ENCODE assay signal across 1 cellular context in the genomic region with DNA sequence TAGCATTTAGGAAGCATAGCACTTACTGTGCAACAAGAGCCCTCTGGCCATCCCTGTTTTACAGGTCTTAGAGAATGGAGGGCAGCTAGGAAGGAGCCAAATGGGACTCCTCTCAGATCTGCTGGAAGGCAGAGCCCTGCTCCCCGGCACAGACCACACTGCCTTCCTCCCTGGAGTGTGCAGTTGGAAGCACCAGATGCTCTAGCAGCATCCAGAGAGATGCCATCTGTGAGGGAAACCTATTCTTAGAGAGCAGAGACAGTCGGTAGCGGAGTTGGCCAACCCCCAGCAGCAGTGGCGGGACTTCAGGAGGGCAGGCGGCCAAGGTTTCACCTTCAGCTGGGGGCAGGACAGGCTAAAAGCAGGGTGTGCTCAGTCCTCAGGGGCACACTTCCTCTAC.
A peak's percentile ranks its signal among the peaks of the same experiment; 100 is the strongest.
TF ChIP-seq lines count a peak whose summit lies in the region.

No MANE protein-coding gene starts in this region.

TF ChIP-seq in K562, 482 proteins besides CTCF, POLR2A, EP300 and RAD21:
- TF ChIP-seq MXI1 (IDR thresholded peaks at IDR 0.05; ENCODE audit: low read depth, low read length), result no peak
- TF ChIP-seq, protein P1, sequence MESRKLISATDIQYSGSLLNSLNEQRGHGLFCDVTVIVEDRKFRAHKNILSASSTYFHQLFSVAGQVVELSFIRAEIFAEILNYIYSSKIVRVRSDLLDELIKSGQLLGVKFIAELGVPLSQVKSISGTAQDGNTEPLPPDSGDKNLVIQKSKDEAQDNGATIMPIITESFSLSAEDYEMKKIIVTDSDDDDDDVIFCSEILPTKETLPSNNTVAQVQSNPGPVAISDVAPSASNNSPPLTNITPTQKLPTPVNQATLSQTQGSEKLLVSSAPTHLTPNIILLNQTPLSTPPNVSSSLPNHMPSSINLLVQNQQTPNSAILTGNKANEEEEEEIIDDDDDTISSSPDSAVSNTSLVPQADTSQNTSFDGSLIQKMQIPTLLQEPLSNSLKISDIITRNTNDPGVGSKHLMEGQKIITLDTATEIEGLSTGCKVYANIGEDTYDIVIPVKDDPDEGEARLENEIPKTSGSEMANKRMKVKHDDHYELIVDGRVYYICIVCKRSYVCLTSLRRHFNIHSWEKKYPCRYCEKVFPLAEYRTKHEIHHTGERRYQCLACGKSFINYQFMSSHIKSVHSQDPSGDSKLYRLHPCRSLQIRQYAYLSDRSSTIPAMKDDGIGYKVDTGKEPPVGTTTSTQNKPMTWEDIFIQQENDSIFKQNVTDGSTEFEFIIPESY (CRISPR knock-in tag; IDR thresholded peaks at IDR 0.05), result 0 out of 2 replicates have a peak, but pooled peaks have one; percentile 57
- no peak for TF ChIP-seq TCFL5 (CRISPR knock-in tag; conservative IDR thresholded peaks at IDR 0.05)
- TF ChIP-seq, protein P2, sequence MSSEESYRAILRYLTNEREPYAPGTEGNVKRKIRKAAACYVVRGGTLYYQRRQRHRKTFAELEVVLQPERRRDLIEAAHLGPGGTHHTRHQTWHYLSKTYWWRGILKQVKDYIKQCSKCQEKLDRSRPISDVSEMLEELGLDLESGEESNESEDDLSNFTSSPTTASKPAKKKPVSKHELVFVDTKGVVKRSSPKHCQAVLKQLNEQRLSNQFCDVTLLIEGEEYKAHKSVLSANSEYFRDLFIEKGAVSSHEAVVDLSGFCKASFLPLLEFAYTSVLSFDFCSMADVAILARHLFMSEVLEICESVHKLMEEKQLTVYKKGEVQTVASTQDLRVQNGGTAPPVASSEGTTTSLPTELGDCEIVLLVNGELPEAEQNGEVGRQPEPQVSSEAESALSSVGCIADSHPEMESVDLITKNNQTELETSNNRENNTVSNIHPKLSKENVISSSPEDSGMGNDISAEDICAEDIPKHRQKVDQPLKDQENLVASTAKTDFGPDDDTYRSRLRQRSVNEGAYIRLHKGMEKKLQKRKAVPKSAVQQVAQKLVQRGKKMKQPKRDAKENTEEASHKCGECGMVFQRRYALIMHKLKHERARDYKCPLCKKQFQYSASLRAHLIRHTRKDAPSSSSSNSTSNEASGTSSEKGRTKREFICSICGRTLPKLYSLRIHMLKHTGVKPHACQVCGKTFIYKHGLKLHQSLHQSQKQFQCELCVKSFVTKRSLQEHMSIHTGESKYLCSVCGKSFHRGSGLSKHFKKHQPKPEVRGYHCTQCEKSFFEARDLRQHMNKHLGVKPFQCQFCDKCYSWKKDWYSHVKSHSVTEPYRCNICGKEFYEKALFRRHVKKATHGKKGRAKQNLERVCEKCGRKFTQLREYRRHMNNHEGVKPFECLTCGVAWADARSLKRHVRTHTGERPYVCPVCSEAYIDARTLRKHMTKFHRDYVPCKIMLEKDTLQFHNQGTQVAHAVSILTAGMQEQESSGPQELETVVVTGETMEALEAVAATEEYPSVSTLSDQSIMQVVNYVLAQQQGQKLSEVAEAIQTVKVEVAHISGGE (CRISPR knock-in tag; IDR thresholded peaks at IDR 0.05), result no peak
- TF ChIP-seq, protein P3, sequence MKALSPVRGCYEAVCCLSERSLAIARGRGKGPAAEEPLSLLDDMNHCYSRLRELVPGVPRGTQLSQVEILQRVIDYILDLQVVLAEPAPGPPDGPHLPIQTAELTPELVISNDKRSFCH (CRISPR knock-in tag; IDR thresholded peaks at IDR 0.05), result no peak
- TF ChIP-seq, protein P3 (tag; IDR thresholded peaks at IDR 0.05), result no peak
- TF ChIP-seq BHLHE40 (IDR thresholded peaks at IDR 0.05; ENCODE audit: low read length), result no peak
- TF ChIP-seq SMARCA4 (IDR thresholded peaks at IDR 0.05), result no peak
- TF ChIP-seq, protein P4, sequence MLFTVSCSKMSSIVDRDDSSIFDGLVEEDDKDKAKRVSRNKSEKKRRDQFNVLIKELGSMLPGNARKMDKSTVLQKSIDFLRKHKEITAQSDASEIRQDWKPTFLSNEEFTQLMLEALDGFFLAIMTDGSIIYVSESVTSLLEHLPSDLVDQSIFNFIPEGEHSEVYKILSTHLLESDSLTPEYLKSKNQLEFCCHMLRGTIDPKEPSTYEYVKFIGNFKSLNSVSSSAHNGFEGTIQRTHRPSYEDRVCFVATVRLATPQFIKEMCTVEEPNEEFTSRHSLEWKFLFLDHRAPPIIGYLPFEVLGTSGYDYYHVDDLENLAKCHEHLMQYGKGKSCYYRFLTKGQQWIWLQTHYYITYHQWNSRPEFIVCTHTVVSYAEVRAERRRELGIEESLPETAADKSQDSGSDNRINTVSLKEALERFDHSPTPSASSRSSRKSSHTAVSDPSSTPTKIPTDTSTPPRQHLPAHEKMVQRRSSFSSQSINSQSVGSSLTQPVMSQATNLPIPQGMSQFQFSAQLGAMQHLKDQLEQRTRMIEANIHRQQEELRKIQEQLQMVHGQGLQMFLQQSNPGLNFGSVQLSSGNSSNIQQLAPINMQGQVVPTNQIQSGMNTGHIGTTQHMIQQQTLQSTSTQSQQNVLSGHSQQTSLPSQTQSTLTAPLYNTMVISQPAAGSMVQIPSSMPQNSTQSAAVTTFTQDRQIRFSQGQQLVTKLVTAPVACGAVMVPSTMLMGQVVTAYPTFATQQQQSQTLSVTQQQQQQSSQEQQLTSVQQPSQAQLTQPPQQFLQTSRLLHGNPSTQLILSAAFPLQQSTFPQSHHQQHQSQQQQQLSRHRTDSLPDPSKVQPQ (CRISPR knock-in tag; IDR thresholded peaks at IDR 0.05; ENCODE audit: borderline replicate concordance), result no peak
TF ChIP-seq in K562: peak in this region for 1.
